Comparison of ENCODE assay signal across 25 cellular contexts in the genomic region with DNA sequence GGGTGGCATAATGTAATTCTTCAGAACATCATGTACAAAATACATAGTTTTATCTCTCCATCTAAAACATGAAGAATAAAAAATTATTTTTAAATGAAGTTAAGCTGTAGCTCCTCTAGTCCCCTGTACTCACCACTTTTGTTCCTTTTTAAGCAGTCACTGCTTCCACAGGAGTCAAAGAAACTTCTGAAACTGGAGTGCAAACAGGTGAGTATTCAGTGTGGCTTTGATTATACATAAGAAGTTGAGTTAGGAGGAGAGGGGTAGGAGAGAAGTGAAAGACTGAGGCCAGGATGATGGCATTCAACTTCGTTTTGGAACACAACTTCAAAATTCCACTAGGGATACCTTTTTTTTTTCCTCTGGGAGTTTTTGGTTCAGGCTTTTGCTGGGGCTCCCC.
A peak's percentile ranks its signal among the peaks of the same experiment; 100 is the strongest.
DNase-seq lines count a peak whose midpoint lies in the region; ATAC-seq, FAIRE-seq and TF ChIP-seq lines count a peak whose summit lies in the region.
"Had no signal": no experiment of that assay in that cellular context is flagged by ENCODE, and none has a peak within 500 bp of the region (broad histone marks: within the 10 kb centered on the region; RNA-seq: fewer than 3 reads in every experiment).

No MANE protein-coding gene starts in this region.

- H3K9me3 Mint-ChIP-seq in activated T-cell treated with anti-CD3 and anti-CD28 coated beads, Interleukin-2, amount 50 U/mL, for 24 hours: no peaks in the 10 kb centered on the region

- no peak overlapping the region for H3K14ac ChIP-seq in neuronal stem cell (ENCODE audit: low read length)

- H3K4ac ChIP-seq in neuronal stem cell (ENCODE audit: low read length): no peak overlapping the region

- no peaks in the 10 kb centered on the region for H4K20me1 ChIP-seq in OCI-LY7 (ENCODE audit: insufficient read depth, low read length)

- H3K4me3 ChIP-seq in OCI-LY7 (ENCODE audit: low read depth, low read length, poor library complexity, severe bottlenecking) (no peak overlapping the region), WERI-Rb-1 (ENCODE audit: low read depth, low read length) (no peak overlapping the region), neuronal stem cell (ENCODE audit: low read length in 2 of 2) (no peak overlapping the region)
- H3K4me3 ChIP-seq: GM23248, prostate gland, SJCRH30, upper lobe of left lung had no signal

- FAIRE-seq in GM18507 (lab: Jason Lieb, UNC): peak; percentile 47
- FAIRE-seq: endometrium, RCC 7860 had no signal

- H2BK120ac ChIP-seq in neuronal stem cell (ENCODE audit: low read depth, low read length): no peak overlapping the region

- ATAC-seq in GM19452 (IDR thresholded peaks at IDR 0.05; ENCODE audit: unreplicated experiment): peak; percentile 6
- peak; percentile 37 for ATAC-seq in HG02798 (IDR thresholded peaks at IDR 0.05; ENCODE audit: poor library complexity, unreplicated experiment)
- no peak for ATAC-seq in left colon

- no peak overlapping the region for H4K91ac ChIP-seq in neuronal stem cell (ENCODE audit: low read depth, low read length, poor library complexity)

- DNase-seq in GM18507 (ENCODE audit: extremely low spot score, insufficient read length, low read depth) (no peak), OCI-LY7 (ENCODE audit: low spot score) (no peak), WERI-Rb-1 (no peak), left colon (no peak), neuronal stem cell (ENCODE audit: low spot score) (no peak)
- no peak for DNase-seq in activated T-cell treated with anti-CD3 and anti-CD28 coated beads, Interleukin-2, amount 50 U/mL, for 24 hours
- DNase-seq: activated CD4-positive, alpha-beta T cell treated with anti-CD3 and anti-CD28 coated beads, Interleukin-2, amount 10 ng/mL, durations not matched to agents 24 days and 14 days; activated naive CD4-positive, alpha-beta T cell treated with anti-CD3 and anti-CD28 coated beads, Interleukin-2, amount 50 U/mL, for 16 hours; anterior cingulate cortex; COR-L47; DND-41; GM23248; mammary epithelial cell; NCI-H1105 treated with DMSO at 0.1 percent for 48 hours; NCI-H2107; NCI-H446 treated with DMSO at 0.1 percent for 48 hours; SJCRH30; upper lobe of left lung had no signal

- H2AK5ac ChIP-seq in neuronal stem cell (ENCODE audit: low read depth, low read length): no peak overlapping the region

- H3K27ac ChIP-seq in OCI-LY7 (ENCODE audit: low read depth, low read length, poor library complexity, severe bottlenecking): no peak overlapping the region
- H3K27ac ChIP-seq in WERI-Rb-1: no peak overlapping the region
- H3K27ac ChIP-seq in neuronal stem cell (replicated peaks; ENCODE audit: low read length): no peak overlapping the region
- H3K27ac ChIP-seq: GM23248, neutrophil, prostate gland, SJCRH30, upper lobe of left lung had no signal

- intact Hi-C loops in OCI-LY7 (cut with micrococcal nuclease; ENCODE audit: unreplicated experiment) (no loop called here), left colon (cut with DNase I, micrococcal nuclease) (no loop called here)

- no peaks in the 10 kb centered on the region for H3K79me1 ChIP-seq in neuronal stem cell (ENCODE audit: low read depth, low read length)

- H3K23ac ChIP-seq in neuronal stem cell (ENCODE audit: low read depth, low read length, poor library complexity): no peak overlapping the region

- H2AFZ ChIP-seq in OCI-LY7 (ENCODE audit: low read length): peak overlapping the region; percentile 58
- H2AFZ ChIP-seq in neuronal stem cell (ENCODE audit: low read length): no peak overlapping the region
- H2AFZ ChIP-seq: GM23248 had no signal

- H3K27ac Mint-ChIP-seq in activated T-cell treated with anti-CD3 and anti-CD28 coated beads, Interleukin-2, amount 50 U/mL, for 24 hours: no peak overlapping the region
- H3K27ac Mint-ChIP-seq: activated CD4-positive, alpha-beta T cell treated with anti-CD3 and anti-CD28 coated beads, Interleukin-2, amount 10 ng/mL, durations not matched to agents 24 days and 14 days; T-helper 1 cell treated with Interleukin-12 subunit alpha and Interleukin-12 subunit beta and Interleukin-4 antibody, amounts not matched to agents 30 μg/mL and 1 μg/mL, for 36 hours had no signal

- H3K27me3 Mint-ChIP-seq in activated T-cell treated with anti-CD3 and anti-CD28 coated beads, Interleukin-2, amount 50 U/mL, for 24 hours: no peaks in the 10 kb centered on the region
- H3K27me3 Mint-ChIP-seq: activated CD4-positive, alpha-beta T cell treated with anti-CD3 and anti-CD28 coated beads, Interleukin-2, amount 10 ng/mL, durations not matched to agents 24 days and 14 days had no signal

- H3K36me3 ChIP-seq in OCI-LY7 (ENCODE audit: insufficient read depth, low read length) (no peaks in the 10 kb centered on the region), WERI-Rb-1 (no peaks in the 10 kb centered on the region), neuronal stem cell (replicated peaks in 1 of 2; ENCODE audit: control insufficient read depth in 2 of 2, insufficient read depth in 2 of 2, low read length in 2 of 2) (no peaks in the 10 kb centered on the region)
- H3K36me3 ChIP-seq: neutrophil, prostate gland, SJCRH30, upper lobe of left lung had no signal

- BruUV-seq in OCI-LY7 (replicated peaks; lab: Mats Ljungman, UMichigan): no TSS peak

- H3K79me2 ChIP-seq in OCI-LY7 (ENCODE audit: insufficient read depth, low read depth, low read length): no peaks in the 10 kb centered on the region

- no peak overlapping the region for H4K8ac ChIP-seq in neuronal stem cell (ENCODE audit: low read depth, low read length)

- H3K4me3 Mint-ChIP-seq in activated T-cell treated with anti-CD3 and anti-CD28 coated beads, Interleukin-2, amount 50 U/mL, for 24 hours: no peak overlapping the region
- H3K4me3 Mint-ChIP-seq: activated CD4-positive, alpha-beta T cell treated with anti-CD3 and anti-CD28 coated beads, Interleukin-2, amount 10 ng/mL, durations not matched to agents 24 days and 14 days; T-helper 1 cell treated with Interleukin-12 subunit alpha and Interleukin-12 subunit beta and Interleukin-4 antibody, amounts not matched to agents 30 μg/mL and 1 μg/mL, for 36 hours had no signal

- no peaks in the 10 kb centered on the region for H3K27me3 ChIP-seq in WERI-Rb-1 (ENCODE audit: insufficient read depth, low read depth, severe bottlenecking)
- H3K27me3 ChIP-seq in neuronal stem cell (ENCODE audit: control insufficient read depth in 3 of 3, insufficient read depth in 3 of 3, low read depth in 1 of 3, low read length in 3 of 3): no peaks in the 10 kb centered on the region
- H3K27me3 ChIP-seq: neutrophil, SJCRH30, upper lobe of left lung had no signal

- H3K4me1 Mint-ChIP-seq in activated T-cell treated with anti-CD3 and anti-CD28 coated beads, Interleukin-2, amount 50 U/mL, for 24 hours (ENCODE audit: low read depth): no peaks in the 10 kb centered on the region
- H3K4me1 Mint-ChIP-seq: activated CD4-positive, alpha-beta T cell treated with anti-CD3 and anti-CD28 coated beads, Interleukin-2, amount 10 ng/mL, durations not matched to agents 24 days and 14 days had no signal

- H3K4me1 ChIP-seq in OCI-LY7 (ENCODE audit: insufficient read depth, low read length, poor library complexity, severe bottlenecking) (peaks cover 22% of the 10 kb centered on the region), neuronal stem cell (ENCODE audit: control insufficient read depth in 2 of 2, insufficient read depth in 1 of 2, low read depth in 1 of 2, low read length in 2 of 2) (no peaks in the 10 kb centered on the region)
- H3K4me1 ChIP-seq: prostate gland, SJCRH30, upper lobe of left lung had no signal

- 0 out of 2 replicates have a peak overlapping the region, but pooled peaks have one; percentile 7 for H3K4me2 ChIP-seq in OCI-LY7 (ENCODE audit: low read length)
- H3K4me2 ChIP-seq in neuronal stem cell (ENCODE audit: insufficient read depth, low read length, poor library complexity, severe bottlenecking): no peak overlapping the region

- POLR2A ChIA-PET in OCI-LY7 (lab: Charles Lee): interaction anchor here (0.6 to 1.2 kb wide), 2 partner anchors 17 to 622 kb away, joined by 3 to 6 read pairs; no protein-coding TSS in a partner anchor

- no peak overlapping the region for H2BK5ac ChIP-seq in neuronal stem cell (ENCODE audit: low read length)

- H2BK12ac ChIP-seq in neuronal stem cell (ENCODE audit: low read length): no peak overlapping the region

- H3K9me3 ChIP-seq in OCI-LY7 (ENCODE audit: low read length) (no peaks in the 10 kb centered on the region), WERI-Rb-1 (ENCODE audit: severe bottlenecking) (no peaks in the 10 kb centered on the region), neuronal stem cell (replicated peaks in 1 of 2; ENCODE audit: control insufficient read depth in 2 of 2, insufficient read depth in 1 of 2, low read depth in 1 of 2, low read length in 2 of 2) (no peaks in the 10 kb centered on the region)
- H3K9me3 ChIP-seq: neutrophil, prostate gland, SJCRH30, upper lobe of left lung had no signal

- TF ChIP-seq CTCF in OCI-LY7 (conservative IDR thresholded peaks at IDR 0.05; ENCODE audit: low read length) (no peak), WERI-Rb-1 (IDR thresholded peaks at IDR 0.05; ENCODE audit: low read depth, low read length) (no peak)

- no peak overlapping the region for H2BK15ac ChIP-seq in neuronal stem cell (ENCODE audit: low read length)

- no peaks in the 10 kb centered on the region for H3K36me3 Mint-ChIP-seq in activated T-cell treated with anti-CD3 and anti-CD28 coated beads, Interleukin-2, amount 50 U/mL, for 24 hours (ENCODE audit: low read depth)

- no peak overlapping the region for H3K9ac ChIP-seq in neuronal stem cell (ENCODE audit: low read depth, low read length, poor library complexity)
- H3K9ac ChIP-seq: GM23248 had no signal

- WGBS in neuronal stem cell (ENCODE audit: extremely low coverage in 2 of 2, insufficient read length in 2 of 2, insufficient replicate concordance in 1 of 2), 2 donors: no CpG with 5 or more reads among the region's 1 CpG

- no peak overlapping the region for H3K18ac ChIP-seq in neuronal stem cell (ENCODE audit: low read length)

- H3K9me2 ChIP-seq in OCI-LY7 (ENCODE audit: insufficient read depth, low read length): no peaks in the 10 kb centered on the region

- CTCF ChIA-PET in OCI-LY7 (lab: Charles Lee; ENCODE audit: unreplicated experiment): no interaction called here
